Comparison of ENCODE assay signal across 10 cellular contexts in the genomic region with DNA sequence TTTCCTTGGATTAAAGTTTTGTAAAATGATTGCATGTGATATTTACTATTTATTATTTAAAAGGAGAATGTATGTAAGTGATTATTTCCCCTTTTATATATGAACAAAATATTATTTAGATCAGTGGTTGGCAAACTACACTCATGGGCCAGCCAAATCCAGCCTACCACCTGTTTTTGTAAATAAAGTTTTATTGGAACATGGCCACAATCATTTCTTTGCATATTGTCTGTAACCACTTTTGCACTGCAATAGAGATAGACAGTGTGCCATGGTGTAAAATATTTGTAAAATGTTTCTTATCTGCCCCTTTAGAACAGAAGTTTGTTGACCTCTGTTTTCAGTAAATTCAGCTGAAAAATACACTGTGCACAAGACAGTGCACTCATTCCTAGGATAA.
"Had no signal": no experiment of that assay in that cellular context is flagged by ENCODE, and none has a peak within 500 bp of the region (broad histone marks: within the 10 kb centered on the region; RNA-seq: fewer than 3 reads in every experiment).

No MANE protein-coding gene starts in this region.

- H3K4me3 ChIP-seq: GM23248, GM23338, HAP-1 had no signal

- DNase-seq: GM23248, GOT3, H7, H9, HCEC 1CT, HFFc6 had no signal

- H3K9me3 Mint-ChIP-seq: GM23338, HFFc6 had no signal

- H3K27ac Mint-ChIP-seq: GM23338, HFFc6 had no signal

- H2AFZ ChIP-seq: GM23248, GM23338 had no signal

- H3K4me2 ChIP-seq: GM23338 had no signal

- H3K9me3 ChIP-seq: HAP-1 had no signal

- H3K36me3 ChIP-seq: HAP-1 had no signal

- H3K4me3 Mint-ChIP-seq: GM23338, H9, HFFc6 had no signal

- H3K4me1 ChIP-seq: HAP-1 had no signal

- H3K9ac ChIP-seq: GM23248 had no signal

- H3K27ac ChIP-seq: GM23248 had no signal

- ATAC-seq: GM23338, HCT116 had no signal

- FAIRE-seq: H1 had no signal
